In genomic region chr4:69122476-69122875, GRCh38 we compare ENCODE assay signal across 36 cellular contexts. TPM values are rescaled to one million over a fixed set of nuclear protein-coding genes. Genes with fewer than 3 reads are reported as not detected.
"Had no signal": no experiment of that assay in that cellular context is flagged by ENCODE, and none has a peak within 500 bp of the region (broad histone marks: within the 10 kb centered on the region; RNA-seq: fewer than 3 reads in every experiment).

No MANE protein-coding gene starts in this region.

- H3K27ac ChIP-seq: ascending aorta, cardiac muscle cell, Peyer's patch, SJSA1 had no signal

- H3K4me1 ChIP-seq: ascending aorta, Peyer's patch, SJSA1 had no signal

- H3K9ac ChIP-seq: SK-N-SH had no signal

- H3K4me3 Mint-ChIP-seq: activated CD4-positive, alpha-beta T cell treated with anti-CD3 and anti-CD28 coated beads for 36 hours; activated CD4-positive, alpha-beta T cell treated with anti-CD3 and anti-CD28 coated beads, Interleukin-2, amount 10 ng/mL, durations not matched to agents 7 days and 5 days; activated CD8-positive, alpha-beta T cell treated with anti-CD3 and anti-CD28 coated beads, Interleukin-2, amount 10 ng/mL, durations not matched to agents 7 days and 5 days; activated naive CD4-positive, alpha-beta T cell treated with anti-CD3 and anti-CD28 coated beads, Interleukin-2, amount 50 U/mL, for 24 hours; activated naive CD8-positive, alpha-beta T cell treated with anti-CD3 and anti-CD28 coated beads, Interleukin-2, amount 10 ng/mL, durations not matched to agents 7 days and 5 days; activated T-cell treated with anti-CD3 and anti-CD28 coated beads, Interleukin-2, amount 50 U/mL, for 24 hours; central memory CD8-positive, alpha-beta T cell; T-helper 1 cell treated with Interleukin-12 subunit alpha and Interleukin-12 subunit beta and Interleukin-4 antibody, amounts not matched to agents 30 μg/mL and 1 μg/mL, for 36 hours; T-helper 2 cell treated with Interferon-gamma antibody and Interleukin-4, amounts not matched to agents 5 μg/mL and 100 μg/mL, for 36 hours; WTC11 had no signal

- H3K4me1 Mint-ChIP-seq: activated CD4-positive, alpha-beta T cell treated with anti-CD3 and anti-CD28 coated beads for 36 hours; activated CD4-positive, alpha-beta T cell treated with anti-CD3 and anti-CD28 coated beads, Interleukin-2, amount 10 ng/mL, durations not matched to agents 7 days and 5 days; activated naive CD4-positive, alpha-beta T cell treated with anti-CD3 and anti-CD28 coated beads, Interleukin-2, amount 50 U/mL, for 24 hours; activated naive CD8-positive, alpha-beta T cell treated with anti-CD3 and anti-CD28 coated beads, Interleukin-2, amount 10 ng/mL, durations not matched to agents 7 days and 5 days; central memory CD8-positive, alpha-beta T cell; WTC11 had no signal

- ATAC-seq: activated CD4-positive, alpha-beta T cell treated with anti-CD3 and anti-CD28 coated beads for 36 hours; activated CD4-positive, CD25-positive, alpha-beta regulatory T cell treated with anti-CD3 and anti-CD28 coated beads, Interleukin-2, amount 50 U/mL, for 24 hours; activated CD8-positive, alpha-beta T cell treated with anti-CD3 and anti-CD28 coated beads, Interleukin-2, amount 10 ng/mL, durations not matched to agents 7 days and 5 days; PC-3; WTC11 had no signal

- FAIRE-seq: TTC549 had no signal

- H3K27me3 Mint-ChIP-seq: activated CD4-positive, alpha-beta T cell treated with anti-CD3 and anti-CD28 coated beads for 36 hours; activated CD4-positive, alpha-beta T cell treated with anti-CD3 and anti-CD28 coated beads, Interleukin-2, amount 10 ng/mL, durations not matched to agents 7 days and 5 days; activated naive CD8-positive, alpha-beta T cell treated with anti-CD3 and anti-CD28 coated beads, Interleukin-2, amount 10 ng/mL, durations not matched to agents 7 days and 5 days; activated T-cell treated with anti-CD3 and anti-CD28 coated beads, Interleukin-2, amount 50 U/mL, for 24 hours; central memory CD8-positive, alpha-beta T cell had no signal

- DNase-seq: activated CD4-positive, alpha-beta T cell treated with anti-CD3 and anti-CD28 coated beads for 36 hours; activated CD4-positive, alpha-beta T cell treated with anti-CD3 and anti-CD28 coated beads, Interleukin-2, amount 10 ng/mL, durations not matched to agents 7 days and 5 days; activated CD4-positive, alpha-beta T cell treated with anti-CD3 and anti-CD28 coated beads, Interleukin-2, amount 50 U/mL, for 48 hours; activated CD8-positive, alpha-beta T cell treated with anti-CD3 and anti-CD28 coated beads, Interleukin-2, amount 10 ng/mL, durations not matched to agents 7 days and 5 days; activated gamma-delta T cell; activated naive CD4-positive, alpha-beta T cell treated with Interleukin-2 at 50 U/mL for 16 hours; activated naive CD8-positive, alpha-beta T cell treated with anti-CD3 and anti-CD28 coated beads, Interleukin-2, amount 10 ng/mL, durations not matched to agents 7 days and 5 days; activated T-cell treated with anti-CD3 and anti-CD28 coated beads, Interleukin-2, amount 50 U/mL, for 24 hours; amygdala; NCI-H1092 treated with DMSO at 0.1 percent for 48 hours; NCI-H1417; NCI-H146; NCI-H187 treated with DMSO at 0.1 percent for 48 hours; NCI-H2081; NCI-H2171 treated with DMSO at 0.1 percent for 48 hours; NCI-H2227 treated with DMSO at 0.1 percent for 48 hours; NCI-H446 treated with DMSO at 0.1 percent for 48 hours; NCI-H524; NCI-H69; NCI-H82; PC-3; Peyer's patch; RPMI8226; SHP77 treated with DMSO at 0.1 percent for 48 hours; SK-N-SH had no signal

- H3K9me3 Mint-ChIP-seq: activated CD4-positive, alpha-beta T cell treated with anti-CD3 and anti-CD28 coated beads, Interleukin-2, amount 10 ng/mL, durations not matched to agents 7 days and 5 days; activated naive CD8-positive, alpha-beta T cell treated with anti-CD3 and anti-CD28 coated beads, Interleukin-2, amount 10 ng/mL, durations not matched to agents 7 days and 5 days; activated T-cell treated with anti-CD3 and anti-CD28 coated beads, Interleukin-2, amount 50 U/mL, for 24 hours; activated T-helper 2 cell treated with anti-CD3 and anti-CD28 coated beads, Interferon-gamma antibody, Interleukin-2, Interleukin-4, amounts not matched to agents 10 μg/mL and 5 μg/mL and 100 μg/mL, durations not matched to agents 14 hours and 24 hours and 36 hours; T-helper 1 cell treated with Interleukin-12 subunit alpha and Interleukin-12 subunit beta and Interleukin-4 antibody, amounts not matched to agents 30 μg/mL and 1 μg/mL, for 36 hours; T-helper 2 cell treated with Interferon-gamma antibody and Interleukin-4, amounts not matched to agents 5 μg/mL and 100 μg/mL, for 36 hours had no signal

- H3K36me3 ChIP-seq: ascending aorta, cardiac muscle cell, Peyer's patch, SJSA1 had no signal

- H3K36me3 Mint-ChIP-seq: activated naive CD4-positive, alpha-beta T cell treated with anti-CD3 and anti-CD28 coated beads, Interleukin-2, amount 50 U/mL, for 24 hours; activated naive CD8-positive, alpha-beta T cell treated with anti-CD3 and anti-CD28 coated beads, Interleukin-2, amount 10 ng/mL, durations not matched to agents 7 days and 5 days; WTC11 had no signal

- H3K4me3 ChIP-seq: ascending aorta, cardiac muscle cell, Peyer's patch, SJSA1 had no signal

- H3K27me3 ChIP-seq: ascending aorta, cardiac muscle cell, Peyer's patch, SJSA1 had no signal

- H3K9me3 ChIP-seq: ascending aorta, Peyer's patch, SJSA1, SK-N-SH had no signal

- H3K27ac Mint-ChIP-seq: activated CD4-positive, alpha-beta T cell treated with anti-CD3 and anti-CD28 coated beads for 36 hours; activated CD4-positive, alpha-beta T cell treated with anti-CD3 and anti-CD28 coated beads, Interleukin-2, amount 10 ng/mL, durations not matched to agents 7 days and 5 days; activated CD8-positive, alpha-beta T cell treated with anti-CD3 and anti-CD28 coated beads, Interleukin-2, amount 10 ng/mL, durations not matched to agents 7 days and 5 days; activated naive CD4-positive, alpha-beta T cell treated with anti-CD3 and anti-CD28 coated beads, Interleukin-2, amount 50 U/mL, for 24 hours; activated naive CD8-positive, alpha-beta T cell treated with anti-CD3 and anti-CD28 coated beads, Interleukin-2, amount 10 ng/mL, durations not matched to agents 7 days and 5 days; activated T-cell treated with anti-CD3 and anti-CD28 coated beads, Interleukin-2, amount 50 U/mL, for 24 hours; activated T-helper 2 cell treated with anti-CD3 and anti-CD28 coated beads, Interferon-gamma antibody, Interleukin-2, Interleukin-4, amounts not matched to agents 10 μg/mL and 5 μg/mL and 100 μg/mL, durations not matched to agents 14 hours and 24 hours and 36 hours; T-helper 1 cell treated with Interleukin-12 subunit alpha and Interleukin-12 subunit beta and Interleukin-4 antibody, amounts not matched to agents 30 μg/mL and 1 μg/mL, for 36 hours; T-helper 2 cell treated with Interferon-gamma antibody and Interleukin-4, amounts not matched to agents 5 μg/mL and 100 μg/mL, for 36 hours; WTC11 had no signal

RNA-seq across cellular contexts. Expression of gene UGT2B7, which starts 26.2 kb away (rescaled TPM):
- total RNA-seq: activated CD4-positive, alpha-beta T cell treated with anti-CD3 and anti-CD28 coated beads for 36 hours; activated CD4-positive, alpha-beta T cell treated with anti-CD3 and anti-CD28 coated beads, Interleukin-2, amount 10 ng/mL, durations not matched to agents 7 days and 5 days; activated CD8-positive, alpha-beta T cell treated with anti-CD3 and anti-CD28 coated beads, Interleukin-2, amount 10 ng/mL, durations not matched to agents 7 days and 5 days; activated naive CD8-positive, alpha-beta T cell treated with anti-CD3 and anti-CD28 coated beads, Interleukin-2, amount 10 ng/mL, durations not matched to agents 7 days and 5 days; activated T-helper 2 cell treated with anti-CD3 and anti-CD28 coated beads, Interferon-gamma antibody, Interleukin-2, Interleukin-4, amounts not matched to agents 10 μg/mL and 5 μg/mL and 100 μg/mL, durations not matched to agents 14 hours and 24 hours and 36 hours; ascending aorta; cardiac muscle cell; PC-3; SJSA1; WTC11 had no signal
- polyA plus RNA-seq: cardiac muscle cell, SK-N-SH had no signal
